Comparison of ENCODE assay signal across 2 cellular contexts in the genomic region with DNA sequence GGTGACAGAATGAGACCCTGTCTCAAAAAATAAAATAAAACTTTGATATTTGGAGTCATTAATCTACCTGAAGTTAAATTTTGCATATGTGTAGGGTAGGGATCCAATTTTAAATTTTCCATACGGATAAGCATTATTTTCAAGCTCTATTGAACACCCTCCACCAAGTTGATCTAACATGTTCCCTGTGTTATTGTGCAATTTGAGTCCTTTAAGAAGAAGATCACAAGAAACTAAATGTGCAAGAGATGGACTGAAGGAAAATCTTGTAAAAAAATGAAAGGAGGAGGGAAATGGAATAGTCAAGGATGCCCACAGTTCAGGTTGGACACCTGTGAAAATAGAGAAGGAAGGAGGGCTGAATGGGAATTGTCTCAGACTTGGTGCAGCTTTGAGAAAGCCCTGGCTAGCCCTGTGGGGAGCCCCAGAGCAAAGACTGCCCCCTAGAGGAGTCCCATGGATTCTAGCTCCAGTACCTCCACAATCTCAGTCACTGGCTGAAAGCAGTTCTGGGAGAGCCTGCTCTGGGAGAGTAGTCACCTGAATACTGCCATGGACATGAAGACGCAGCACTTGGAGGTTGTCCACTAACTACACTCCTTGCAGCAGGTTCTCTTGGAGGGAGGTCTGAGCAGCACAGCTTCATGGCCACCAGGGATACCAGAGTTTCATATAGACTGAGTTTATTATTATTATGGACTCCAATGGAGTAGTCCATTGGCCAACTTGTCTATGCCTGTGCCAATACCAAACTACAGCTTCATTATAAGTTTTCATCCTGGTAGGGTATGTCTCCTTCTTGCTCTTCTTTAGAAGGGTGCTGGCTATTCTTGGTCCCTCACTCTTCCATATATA.
TF ChIP-seq lines count a peak whose summit lies in the region.

No MANE protein-coding gene starts in this region.

TF ChIP-seq in GM12891, 5 proteins besides CTCF, POLR2A, EP300 and RAD21:
- TF ChIP-seq POLR2AphosphoS5 (IDR thresholded peaks at IDR 0.05; ENCODE audit: low read depth, low read length) (no peak), POU2F2 (IDR thresholded peaks at IDR 0.05; ENCODE audit: low read depth, low read length) (no peak), TAF1 (IDR thresholded peaks at IDR 0.05; ENCODE audit: low read depth, low read length) (no peak), SPI1 (IDR thresholded peaks at IDR 0.05; ENCODE audit: low read depth, low read length) (no peak), PAX5 (IDR thresholded peaks at IDR 0.05; ENCODE audit: insufficient read depth, low read length, severe bottlenecking) (no peak)

TF ChIP-seq in H1, 55 proteins besides CTCF, POLR2A, EP300 and RAD21:
- TF ChIP-seq EZH2 (IDR thresholded peaks at IDR 0.05; ENCODE audit: low read depth, low read length, severe bottlenecking): no peak
- TF ChIP-seq NRF1 (IDR thresholded peaks at IDR 0.05; ENCODE audit: low read depth, low read length): no peak
- TF ChIP-seq SIN3A (conservative IDR thresholded peaks at IDR 0.05 in 1 of 2, IDR thresholded peaks at IDR 0.05 in 1 of 2; ENCODE audit: low read depth in 1 of 2, low read length in 2 of 2): no peak
